ENCODE assay signal across 21 cellular contexts in genomic region chr14:26370118-26370517, GRCh38.
DNase-seq lines count a peak whose midpoint lies in the region; ATAC-seq, FAIRE-seq and TF ChIP-seq lines count a peak whose summit lies in the region.
"Had no signal": no experiment of that assay in that cellular context is flagged by ENCODE, and none has a peak within 500 bp of the region (broad histone marks: within the 10 kb centered on the region; RNA-seq: fewer than 3 reads in every experiment).

No MANE protein-coding gene starts in this region.

- H3K4me1 ChIP-seq in liver (ENCODE audit: control insufficient read depth in 4 of 4, insufficient read depth in 4 of 4, low read length in 3 of 4) (peaks cover 0 to 5% (median under 1%) of the 10 kb centered on the region in 4 donors), HepG2 (ENCODE audit: insufficient read depth, low read length) (no peaks in the 10 kb centered on the region)
- H3K4me1 ChIP-seq: uterus had no signal

- no peak overlapping the region for H2AFZ ChIP-seq in HepG2 (ENCODE audit: low read length)

- no peak for TF ChIP-seq RAD21 in liver (IDR thresholded peaks at IDR 0.05)
- no peak for TF ChIP-seq RAD21 in HepG2 (CRISPR knock-in tag; IDR thresholded peaks at IDR 0.05)

- no peaks in the 10 kb centered on the region for H4K20me1 ChIP-seq in HepG2 (ENCODE audit: insufficient read depth, low read length)

- TF ChIP-seq POLR2A in HepG2 (IDR thresholded peaks at IDR 0.05; ENCODE audit: insufficient read depth in 1 of 2, low read depth in 2 of 2, low read length in 2 of 2) (no peak), erythroblast (IDR thresholded peaks at IDR 0.05; ENCODE audit: low read length) (no peak)

- H3K4me2 ChIP-seq in HepG2 (ENCODE audit: low read depth, low read length): no peak overlapping the region

- TF ChIP-seq CTCF in liver (IDR thresholded peaks at IDR 0.05; ENCODE audit: low read depth, low read length, missing input control) (no peak), HepG2 (CRISPR knock-in tag; IDR thresholded peaks at IDR 0.05) (no peak)

- in situ Hi-C loops in HepG2 (cut with HindIII; ENCODE audit: extremely low pct_ligation_motif_present, low pct_unique_long_range_greater_than_20kb): no loop called here

- H3K36me3 ChIP-seq in liver (ENCODE audit: control insufficient read depth in 4 of 4, insufficient read depth in 3 of 4, low read depth in 1 of 4, low read length in 3 of 4) (no peaks in the 10 kb centered on the region), HepG2 (replicated peaks in 1 of 2; ENCODE audit: control insufficient read depth in 1 of 2, insufficient read depth in 2 of 2, low read length in 2 of 2) (no peaks in the 10 kb centered on the region)
- H3K36me3 ChIP-seq: esophagus muscularis mucosa, uterus had no signal

- no peaks in the 10 kb centered on the region for H3K27me3 ChIP-seq in liver (ENCODE audit: control insufficient read depth in 4 of 4, insufficient read depth in 4 of 4, low read length in 3 of 4)
- no peaks in the 10 kb centered on the region for H3K27me3 ChIP-seq in HepG2 (ENCODE audit: control insufficient read depth in 1 of 2, insufficient read depth in 2 of 2, low read length in 2 of 2)
- H3K27me3 ChIP-seq: esophagus muscularis mucosa, uterus had no signal

- H3K4me3 ChIP-seq in liver (ENCODE audit: low read depth in 1 of 3, low read length in 3 of 3): no peak overlapping the region
- H3K4me3 ChIP-seq in HepG2 (replicated peaks in 1 of 3; ENCODE audit: insufficient read depth in 1 of 3, low read depth in 2 of 3, low read length in 3 of 3): no peak overlapping the region
- H3K4me3 ChIP-seq: esophagus muscularis mucosa, uterus had no signal

- DNase-seq in HepG2 (ENCODE audit: low spot score) (no peak), SHP77 (lab: John Stamatoyannopoulos, UW) (peak; percentile 72 to 77), iPS-NIHi11 (ENCODE audit: low spot score) (peak; percentile 14), dermis blood vessel endothelial cell (no peak), erythroblast (lab: John Stamatoyannopoulos, UW) (no peak)
- DNase-seq in stimulated activated CD4-positive, alpha-beta T cell treated with anti-CD3 and anti-CD28 coated beads, Interleukin-4, amount 100 ng/mL, for 24 hours: no peak
- DNase-seq: activated CD4-positive, CD25-positive, alpha-beta regulatory T cell; activated effector memory CD4-positive, alpha-beta T cell treated with anti-CD3 and anti-CD28 coated beads, Interleukin-2, amount 50 U/mL, for 16 hours; aorta; Caco-2; cortex of kidney; HCEC 1CT; left ventricle myocardium superior; naive thymus-derived CD4-positive, alpha-beta T cell; NCI-H1436; NK-92 treated with Interleukin-12 subunit alpha and Interleukin-12 subunit beta, amount 100 ng/mL, for 24 hours; T-helper 2 cell; uterus had no signal

- TF ChIP-seq EP300 in HepG2 (IDR thresholded peaks at IDR 0.05; ENCODE audit: low read depth in 2 of 2, low read length in 2 of 2) (no peak), HepG2 (CRISPR knock-in tag; IDR thresholded peaks at IDR 0.05; ENCODE audit: borderline replicate concordance) (no peak)

- ATAC-seq in HepG2: no peak
- ATAC-seq in HG03354 (IDR thresholded peaks at IDR 0.05; ENCODE audit: poor library complexity, severe bottlenecking, unreplicated experiment): no peak
- ATAC-seq: left ventricle myocardium superior; naive thymus-derived CD4-positive, alpha-beta T cell had no signal

- H3K79me2 ChIP-seq in HepG2 (ENCODE audit: insufficient read depth, low read length): no peaks in the 10 kb centered on the region

- no peaks in the 10 kb centered on the region for H3K9me3 ChIP-seq in liver (ENCODE audit: control insufficient read depth in 4 of 4, low read length in 3 of 4)
- H3K9me3 ChIP-seq in HepG2 (ENCODE audit: low read length): peaks cover 91% of the 10 kb centered on the region
- H3K9me3 ChIP-seq: Caco-2, esophagus muscularis mucosa, uterus had no signal

- no peak overlapping the region for H3K9ac ChIP-seq in liver (ENCODE audit: low read depth in 1 of 2, low read length in 2 of 2)
- no peak overlapping the region for H3K9ac ChIP-seq in HepG2 (ENCODE audit: insufficient read depth, low read depth, low read length)

- POLR2A ChIA-PET in HepG2 (lab: Yijun Ruan, JAX): no interaction called here

- no peak for FAIRE-seq in HepG2 (lab: Jason Lieb, UNC)

- no TSS peak for BruUV-seq in HepG2 (replicated peaks; lab: Mats Ljungman, UMichigan)

- CTCF ChIA-PET in HepG2 (lab: Yijun Ruan, JAX; ENCODE audit: low intra/inter-chr PET ratio, low total read pairs): no interaction called here

- intact Hi-C loops in HepG2 (cut with micrococcal nuclease; ENCODE audit: unreplicated experiment): no loop called here

- H3K27ac ChIP-seq in liver (ENCODE audit: low read depth in 1 of 2, low read length in 2 of 2) (no peak overlapping the region), HepG2 (ENCODE audit: extremely low read length, insufficient read depth, low read length) (no peak overlapping the region)
- H3K27ac ChIP-seq: esophagus muscularis mucosa, uterus had no signal

- WGBS in liver: 51% methylated on average over 3 of the region's 3 CpGs
- 2% methylated on average over 3 of the region's 3 CpGs for WGBS in HepG2 (ENCODE audit: low lambda C conversion rate)

TF ChIP-seq in liver, 16 proteins besides CTCF, POLR2A, EP300 and RAD21:
- TF ChIP-seq RXRA (IDR thresholded peaks at IDR 0.05) (peak; percentile 39 to 52), EGR1 (IDR thresholded peaks at IDR 0.05; ENCODE audit: low read depth in 2 of 2) (no peak), GABPA (IDR thresholded peaks at IDR 0.05 in 1 of 2, conservative IDR thresholded peaks at IDR 0.05 in 1 of 2) (no peak)

TF ChIP-seq in HepG2, 621 proteins besides CTCF, POLR2A, EP300 and RAD21 (continues in another document):
- TF ChIP-seq CBFB (CRISPR knock-in tag; IDR thresholded peaks at IDR 0.05) (no peak), ISL2 (CRISPR knock-in tag; IDR thresholded peaks at IDR 0.05) (no peak), CREB3 (CRISPR knock-in tag; IDR thresholded peaks at IDR 0.05) (no peak), MXD4 (CRISPR knock-in tag; IDR thresholded peaks at IDR 0.05) (no peak), ZNF251 (CRISPR knock-in tag; IDR thresholded peaks at IDR 0.05) (no peak), BCLAF1 (IDR thresholded peaks at IDR 0.05) (no peak), EZH2 (conservative IDR thresholded peaks at IDR 0.05; ENCODE audit: low read depth, low read length) (no peak), HDAC6 (IDR thresholded peaks at IDR 0.05; ENCODE audit: low read depth, low read length) (no peak), ZBTB42 (CRISPR knock-in tag; IDR thresholded peaks at IDR 0.05) (no peak), ZNF180 (CRISPR knock-in tag; IDR thresholded peaks at IDR 0.05; ENCODE audit: borderline replicate concordance, low read depth) (no peak), MLXIP (CRISPR knock-in tag; IDR thresholded peaks at IDR 0.05; ENCODE audit: borderline replicate concordance) (no peak), TRIM24 (CRISPR knock-in tag; IDR thresholded peaks at IDR 0.05) (no peak)

Comparison
In these comparisons a context has a peak if more than half of its experiments do, and no peak if none do; other contexts are left out.
1. DNase-seq: peak in SHP77 (2 of 2) and iPS-NIHi11 (single experiment); none in HepG2 (single experiment), dermis blood vessel endothelial cell (single experiment), erythroblast (0 of 2) and stimulated activated CD4-positive, alpha-beta T cell treated with anti-CD3 and anti-CD28 coated beads, Interleukin-4, amount 100 ng/mL, for 24 hours (single experiment).